Comparison of ENCODE assay signal across 14 cellular contexts in genomic region chr7:21128418-21128817, GRCh38.
DNase-seq lines count a peak whose midpoint lies in the region; ATAC-seq and TF ChIP-seq lines count a peak whose summit lies in the region.
"Had no signal": no experiment of that assay in that cellular context is flagged by ENCODE, and none has a peak within 500 bp of the region (broad histone marks: within the 10 kb centered on the region; RNA-seq: fewer than 3 reads in every experiment).

No MANE protein-coding gene starts in this region.

- no peak for ATAC-seq in stimulated activated naive CD8-positive, alpha-beta T cell treated with anti-CD3 and anti-CD28 coated beads, Interleukin-15, Interleukin-2, amounts not matched to agents 100 U/mL and 50 U/mL, for 24 hours
- no peak for ATAC-seq in GM21360 (IDR thresholded peaks at IDR 0.05; ENCODE audit: unreplicated experiment)
- no peak for ATAC-seq in HG02970 (IDR thresholded peaks at IDR 0.05; ENCODE audit: low FRiP score, unreplicated experiment)
- ATAC-seq: mucosa of descending colon, psoas muscle had no signal

- DNase-seq in COR-L47 (lab: John Stamatoyannopoulos, UW), result peak; percentile 95
- DNase-seq in NCI-H1105 (lab: John Stamatoyannopoulos, UW), result peak; percentile 91
- DNase-seq in NCI-H69 (lab: John Stamatoyannopoulos, UW), result peak; percentile 99
- peak; percentile 62 for DNase-seq in epithelial cell of esophagus (ENCODE audit: low read depth)
- no peak for DNase-seq in mesenteric fat pad (ENCODE audit: low spot score)
- DNase-seq in stimulated activated naive CD8-positive, alpha-beta T cell treated with anti-CD3 and anti-CD28 coated beads, Interleukin-15, Interleukin-2, amounts not matched to agents 100 U/mL and 50 U/mL, for 24 hours, result no peak
- DNase-seq: activated gamma-delta T cell; effector CD4-positive, alpha-beta T cell; foreskin fibroblast; mucosa of descending colon; psoas muscle had no signal

- TF ChIP-seq CTCF in epithelial cell of esophagus (IDR thresholded peaks at IDR 0.05; ENCODE audit: insufficient read depth, low read depth, low read length, missing control alignments), result no peak

- no peak overlapping the region for H3K4me3 ChIP-seq in epithelial cell of esophagus (ENCODE audit: low read length)
- H3K4me3 ChIP-seq: mucosa of descending colon, psoas muscle, thoracic aorta had no signal

Comparison
In these comparisons a context has a peak if more than half of its experiments do, and no peak if none do; other contexts are left out.
1. DNase-seq: peak in COR-L47 (single experiment), NCI-H1105 (single experiment), NCI-H69 (single experiment) and epithelial cell of esophagus (single experiment); none in mesenteric fat pad (single experiment) and stimulated activated naive CD8-positive, alpha-beta T cell treated with anti-CD3 and anti-CD28 coated beads, Interleukin-15, Interleukin-2, amounts not matched to agents 100 U/mL and 50 U/mL, for 24 hours (single experiment).